1 cellular context compared by ENCODE assay signal in genomic region chr19:17747205-17748098, GRCh38.
TF ChIP-seq lines count a peak whose summit lies in the region.

No MANE protein-coding gene starts in this region.

TF ChIP-seq in H1, 55 proteins besides CTCF, POLR2A, EP300 and RAD21:
- TF ChIP-seq SP2 (IDR thresholded peaks at IDR 0.05; ENCODE audit: low read length) (peak; percentile 39; the same call in 1 of the 2 replicates), HDAC2 (IDR thresholded peaks at IDR 0.05; ENCODE audit: borderline replicate concordance in 1 of 2, low read depth in 2 of 2, low read length in 2 of 2) (peak in 1 of 2 experiments; percentile 99; a peak in 1 of 4 replicates), MAX (IDR thresholded peaks at IDR 0.05) (peak; percentile 73), EZH2 (IDR thresholded peaks at IDR 0.05; ENCODE audit: low read depth, low read length, severe bottlenecking) (no peak), NRF1 (IDR thresholded peaks at IDR 0.05; ENCODE audit: low read depth, low read length) (no peak), CTBP2 (IDR thresholded peaks at IDR 0.05; ENCODE audit: borderline replicate concordance, insufficient read depth, insufficient read length, low read length) (no peak), KDM5A (IDR thresholded peaks at IDR 0.05; ENCODE audit: low read length) (no peak), SP1 (IDR thresholded peaks at IDR 0.05; ENCODE audit: low read depth, low read length) (peak; percentile 91), ATF3 (IDR thresholded peaks at IDR 0.05; ENCODE audit: insufficient read depth, low read depth, low read length) (no peak), FOSL1 (IDR thresholded peaks at IDR 0.05; ENCODE audit: insufficient read depth, low read depth, low read length) (no peak), KDM4A (IDR thresholded peaks at IDR 0.05; ENCODE audit: low read depth, low read length, severe bottlenecking) (peak; percentile 92), POLR2AphosphoS5 (IDR thresholded peaks at IDR 0.05; ENCODE audit: low read depth, low read length) (no peak), CHD2 (IDR thresholded peaks at IDR 0.05; ENCODE audit: low read length) (0 out of 2 replicates have a peak, but pooled peaks have one; percentile 53), PHF8 (conservative IDR thresholded peaks at IDR 0.05; ENCODE audit: low read depth, low read length) (peak; percentile 30; the same call in 1 of the 2 replicates), CBX8 (IDR thresholded peaks at IDR 0.05; ENCODE audit: borderline replicate concordance, low read depth, low read length) (no peak), SP4 (IDR thresholded peaks at IDR 0.05; ENCODE audit: low read length) (no peak), SAP30 (IDR thresholded peaks at IDR 0.05; ENCODE audit: insufficient read depth, insufficient replicate concordance, low read length) (no peak), EGR1 (IDR thresholded peaks at IDR 0.05; ENCODE audit: borderline replicate concordance, low read depth, low read length) (no peak), POU5F1 (IDR thresholded peaks at IDR 0.05; ENCODE audit: low read depth, low read length) (peak; percentile 84), KDM1A (IDR thresholded peaks at IDR 0.05; ENCODE audit: borderline replicate concordance, low read length) (peak; percentile 100)
